ENCODE assay signal across 16 cellular contexts in genomic region chr1:12577020-12577419, GRCh38. TPM values are rescaled to one million over a fixed set of nuclear protein-coding genes. Genes with fewer than 3 reads are reported as not detected.
DNase-seq lines count a peak whose midpoint lies in the region; ATAC-seq and TF ChIP-seq lines count a peak whose summit lies in the region.
"Had no signal": no experiment of that assay in that cellular context is flagged by ENCODE, and none has a peak within 500 bp of the region (broad histone marks: within the 10 kb centered on the region; RNA-seq: fewer than 3 reads in every experiment).

No MANE protein-coding gene starts in this region.

- no peak overlapping the region for H2AFZ ChIP-seq in HCT116 (ENCODE audit: low read depth, low read length, poor library complexity, severe bottlenecking)
- H2AFZ ChIP-seq: GM23338 had no signal

- TF ChIP-seq RAD21 in HCT116 (IDR thresholded peaks at IDR 0.05; ENCODE audit: low read depth) = no peak

- TF ChIP-seq CTCF in HCT116 (IDR thresholded peaks at IDR 0.05 in 2 of 3, conservative IDR thresholded peaks at IDR 0.05 in 1 of 3; ENCODE audit: borderline replicate concordance in 1 of 3, insufficient read depth in 1 of 3, low read depth in 2 of 3, low read length in 2 of 3) (no peak), HEK293 (tag by site-specific recombination; IDR thresholded peaks at IDR 0.05) (no peak), mesothelial cell of epicardium (IDR thresholded peaks at IDR 0.05; ENCODE audit: unreplicated experiment) (no peak)

- no peak overlapping the region for H3K27ac ChIP-seq in HCT116 (ENCODE audit: low read depth, low read length)
- no peak overlapping the region for H3K27ac ChIP-seq in HEK293 (ENCODE audit: extremely low read depth, low read depth, low read length)

- no peak for TF ChIP-seq POLR2A in HCT116 (IDR thresholded peaks at IDR 0.05; ENCODE audit: borderline replicate concordance, extremely low read depth, insufficient read depth, insufficient read length)

- H3K9me2 ChIP-seq in HCT116 (ENCODE audit: insufficient read depth) = no peaks in the 10 kb centered on the region

- H3K4me3 ChIP-seq in HCT116 (replicated peaks in 1 of 2; ENCODE audit: low read depth in 1 of 2, low read length in 2 of 2) = no peak overlapping the region
- H3K4me3 ChIP-seq in HEK293 (ENCODE audit: low read depth, low read length) = no peak overlapping the region
- H3K4me3 ChIP-seq: GM23338 had no signal

- peaks cover 21% of the 10 kb centered on the region for H3K4me1 Mint-ChIP-seq in mesothelial cell of epicardium

- POLR2A ChIA-PET in HCT116 (lab: Charles Lee) (no interaction called here), HEK293 (lab: Yijun Ruan, JAX) (no interaction called here)

- no peak for ATAC-seq in HCT116
- ATAC-seq: GM23338 had no signal

- no peak for DNase-seq in HCT116 (ENCODE audit: low read depth, low spot score)
- DNase-seq in mesothelial cell of epicardium (ENCODE audit: low spot score in 2 of 2, unreplicated experiment in 2 of 2) = no peak
- no peak for DNase-seq in NCI-H1417 treated with DMSO at 0.1 percent for 48 hours (lab: John Stamatoyannopoulos, UW)
- DNase-seq in mucosa of gallbladder (ENCODE audit: low spot score) = no peak
- no peak for DNase-seq in NCI-H82 treated with DMSO at 0.1 percent for 48 hours (lab: John Stamatoyannopoulos, UW; ENCODE audit: unreplicated experiment)
- DNase-seq: C1 segment of cervical spinal cord; Calu3; CD4-positive, alpha-beta memory T cell; COR-L47; DMS53; DMS79 treated with DMSO at 0.1 percent for 48 hours; GF-D8; H9 had no signal

- H3K9me3 ChIP-seq in HCT116 (ENCODE audit: control insufficient read depth in 1 of 2, insufficient read depth in 1 of 2, low read depth in 1 of 2, low read length in 2 of 2) (no peaks in the 10 kb centered on the region), HEK293 (ENCODE audit: control insufficient read depth, insufficient read depth, low read depth, low read length) (no peaks in the 10 kb centered on the region)

- H3K27ac Mint-ChIP-seq in mesothelial cell of epicardium = peak overlapping the region; percentile 50
- H3K27ac Mint-ChIP-seq: GM23338, H9 had no signal

- peaks cover 29 to 41% of the 10 kb centered on the region in 2 experiments for H3K4me1 ChIP-seq in HCT116 (ENCODE audit: control insufficient read depth in 1 of 2, insufficient read depth in 2 of 2, low read length in 2 of 2)
- H3K4me1 ChIP-seq in HEK293 (ENCODE audit: control insufficient read depth, insufficient read depth, low read length) = no peaks in the 10 kb centered on the region

- peaks cover 67% of the 10 kb centered on the region for H3K36me3 Mint-ChIP-seq in mesothelial cell of epicardium

- H3K4me3 Mint-ChIP-seq in mesothelial cell of epicardium = no peak overlapping the region
- H3K4me3 Mint-ChIP-seq: CD4-positive, alpha-beta memory T cell; GM23338; H9 had no signal

- CTCF ChIA-PET in HCT116 (lab: Charles Lee) (interaction anchor here (1.0 kb wide), 1 partner anchor 42 kb away, joined by 3 read pairs; no protein-coding TSS in a partner anchor), HEK293 (lab: Yijun Ruan, JAX) (interaction anchor here (1.9 kb wide), 1 partner anchor 42 kb away, joined by 6 read pairs; no protein-coding TSS in a partner anchor)

- intact Hi-C loops in HCT116 (cut with micrococcal nuclease) = no loop called here

- no peak overlapping the region for H3K4me2 ChIP-seq in HCT116 (ENCODE audit: low read length)
- H3K4me2 ChIP-seq: GM23338 had no signal

- H3K36me3 ChIP-seq in HCT116 (ENCODE audit: control insufficient read depth in 1 of 2, insufficient read depth in 2 of 2, low read length in 2 of 2) = 0 out of 4 replicates have a peak, but pooled peaks cover 0 to 5% of the 10 kb centered on the region in 2 experiments
- peaks cover 0 to 31% of the 10 kb centered on the region in 2 experiments; a peak in 2 of 3 replicates for H3K36me3 ChIP-seq in HEK293 (ENCODE audit: control insufficient read depth in 2 of 2, insufficient read depth in 1 of 2, low read length in 2 of 2)

- no peaks in the 10 kb centered on the region for H3K27me3 Mint-ChIP-seq in mesothelial cell of epicardium (ENCODE audit: low read depth)
- H3K27me3 Mint-ChIP-seq: CD4-positive, alpha-beta memory T cell had no signal

- no peaks in the 10 kb centered on the region for H3K9me3 Mint-ChIP-seq in mesothelial cell of epicardium
- H3K9me3 Mint-ChIP-seq: CD4-positive, alpha-beta memory T cell; GM23338; H9 had no signal

- no peaks in the 10 kb centered on the region for H3K27me3 ChIP-seq in HCT116 (ENCODE audit: insufficient read depth, low read length)

- no peaks in the 10 kb centered on the region for H3K79me2 ChIP-seq in HCT116 (ENCODE audit: insufficient read depth, low read length)

- no peaks in the 10 kb centered on the region for H4K20me1 ChIP-seq in HCT116 (ENCODE audit: insufficient read depth)

- BruUV-seq in HCT116 (replicated peaks; lab: Mats Ljungman, UMichigan) = TSS peak; percentile 21

- RAD21 ChIA-PET in HCT116 (lab: Charles Lee; ENCODE audit: low non-redundant PET in 1 of 2, low total read pairs in 2 of 2, uncharacterized antibody in 2 of 2, unreplicated experiment in 2 of 2) = no interaction called here

- H3K9ac ChIP-seq in HCT116 (ENCODE audit: low read length) = no peak overlapping the region

TF ChIP-seq in HCT116, 20 proteins besides CTCF, POLR2A, EP300 and RAD21:
- no peak for TF ChIP-seq SIN3A (IDR thresholded peaks at IDR 0.05; ENCODE audit: low read depth)
- no peak for TF ChIP-seq SP1 (IDR thresholded peaks at IDR 0.05; ENCODE audit: low read depth)
- no peak for TF ChIP-seq ZBTB33 (IDR thresholded peaks at IDR 0.05; ENCODE audit: extremely low read depth, insufficient replicate concordance, low read length)
- no peak for TF ChIP-seq YY1 (IDR thresholded peaks at IDR 0.05; ENCODE audit: extremely low read depth, insufficient replicate concordance, low read depth, low read length)
- no peak for TF ChIP-seq CBX3 (IDR thresholded peaks at IDR 0.05; ENCODE audit: low read depth)

TF ChIP-seq in HEK293, 187 proteins besides CTCF, POLR2A, EP300 and RAD21:
- TF ChIP-seq EGR2 (tag by site-specific recombination; IDR thresholded peaks at IDR 0.05; ENCODE audit: low read depth) (no peak), PATZ1 (tag by site-specific recombination; IDR thresholded peaks at IDR 0.05) (no peak), YY2 (tag by site-specific recombination; IDR thresholded peaks at IDR 0.05) (no peak), ZBTB21 (tag by site-specific recombination; IDR thresholded peaks at IDR 0.05) (no peak)
- TF ChIP-seq, protein P1, sequence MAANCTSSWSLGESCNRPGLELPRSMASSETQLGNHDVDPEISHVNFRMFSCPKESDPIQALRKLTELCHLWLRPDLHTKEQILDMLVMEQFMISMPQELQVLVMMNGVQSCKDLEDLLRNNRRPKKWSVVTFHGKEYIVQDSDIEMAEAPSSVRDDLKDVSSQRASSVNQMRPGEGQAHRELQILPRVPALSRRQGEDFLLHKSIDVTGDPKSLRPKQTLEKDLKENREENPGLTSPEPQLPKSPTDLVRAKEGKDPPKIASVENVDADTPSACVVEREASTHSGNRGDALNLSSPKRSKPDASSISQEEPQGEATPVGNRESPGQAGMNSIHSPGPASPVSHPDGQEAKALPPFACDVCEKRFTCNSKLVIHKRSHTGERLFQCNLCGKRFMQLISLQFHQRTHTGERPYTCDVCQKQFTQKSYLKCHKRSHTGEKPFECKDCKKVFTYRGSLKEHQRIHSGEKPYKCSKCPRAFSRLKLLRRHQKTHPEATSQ (tag by site-specific recombination; IDR thresholded peaks at IDR 0.05) = no peak
- TF ChIP-seq, protein P2, sequence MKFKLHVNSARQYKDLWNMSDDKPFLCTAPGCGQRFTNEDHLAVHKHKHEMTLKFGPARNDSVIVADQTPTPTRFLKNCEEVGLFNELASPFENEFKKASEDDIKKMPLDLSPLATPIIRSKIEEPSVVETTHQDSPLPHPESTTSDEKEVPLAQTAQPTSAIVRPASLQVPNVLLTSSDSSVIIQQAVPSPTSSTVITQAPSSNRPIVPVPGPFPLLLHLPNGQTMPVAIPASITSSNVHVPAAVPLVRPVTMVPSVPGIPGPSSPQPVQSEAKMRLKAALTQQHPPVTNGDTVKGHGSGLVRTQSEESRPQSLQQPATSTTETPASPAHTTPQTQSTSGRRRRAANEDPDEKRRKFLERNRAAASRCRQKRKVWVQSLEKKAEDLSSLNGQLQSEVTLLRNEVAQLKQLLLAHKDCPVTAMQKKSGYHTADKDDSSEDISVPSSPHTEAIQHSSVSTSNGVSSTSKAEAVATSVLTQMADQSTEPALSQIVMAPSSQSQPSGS (tag by site-specific recombination; IDR thresholded peaks at IDR 0.05; ENCODE audit: low read depth) = peak; percentile 66
TF ChIP-seq in HEK293: peak in this region for 1.

RNA-seq across cellular contexts. Expression of gene DHRS3, which starts 41.0 kb away (rescaled TPM):
- 87.0 TPM for total RNA-seq in HCT116 (2021; ENCODE audit: unreplicated experiment)
- 91.6 and 92.2 TPM in 2 replicates for polyA plus RNA-seq in HCT116 (2012)
- 1,067 to 1,086 TPM (median 1,071 TPM) in 3 replicates for total RNA-seq in mesothelial cell of epicardium
- 168 TPM for total RNA-seq in mucosa of gallbladder
- total RNA-seq: A172 had no signal
